In genomic region chr14:76820700-76821099, GRCh38 we compare ENCODE assay signal across 37 cellular contexts. TPM values are rescaled to one million over a fixed set of nuclear protein-coding genes. Genes with fewer than 3 reads are reported as not detected.
"Had no signal": no experiment of that assay in that cellular context is flagged by ENCODE, and none has a peak within 500 bp of the region (broad histone marks: within the 10 kb centered on the region; RNA-seq: fewer than 3 reads in every experiment).

No MANE protein-coding gene starts in this region.

- H3K4me1 ChIP-seq: esophagus muscularis mucosa, foreskin keratinocyte, gastrocnemius medialis, heart right ventricle had no signal

- H3K36me3 ChIP-seq: brain microvascular endothelial cell, esophagus muscularis mucosa, gastrocnemius medialis, heart right ventricle, WERI-Rb-1 had no signal

- H3K27me3 ChIP-seq: brain microvascular endothelial cell, dorsolateral prefrontal cortex, esophagus muscularis mucosa, gastrocnemius medialis, hepatocyte had no signal

- H3K9me3 ChIP-seq: esophagus muscularis mucosa, gastrocnemius medialis, heart right ventricle had no signal

- H3K36me3 Mint-ChIP-seq: activated naive CD8-positive, alpha-beta T cell had no signal

- ATAC-seq: activated CD4-positive, CD25-positive, alpha-beta regulatory T cell treated with anti-CD3 and anti-CD28 coated beads, Interleukin-2, amount 50 U/mL, for 24 hours; foreskin keratinocyte; gastrocnemius medialis; heart right ventricle; T-helper 17 cell had no signal

- H3K4me3 Mint-ChIP-seq: activated B cell treated with CpG ODN at 0.5 μM for 24 hours; activated CD4-positive, alpha-beta memory T cell treated with anti-CD3 and anti-CD28 coated beads, Interleukin-2, amount 10 ng/mL, durations not matched to agents 7 days and 5 days; activated CD4-positive, alpha-beta T cell treated with anti-CD3 and anti-CD28 coated beads, Interleukin-2, amount 10 ng/mL, durations not matched to agents 24 days and 14 days; activated naive CD8-positive, alpha-beta T cell; activated T-helper 1 cell treated with anti-CD3 and anti-CD28 coated beads, Interleukin-12 subunit alpha, Interleukin-12 subunit beta, Interleukin-2, Interleukin-4 antibody, amounts not matched to agents 30 ng/mL and 10 ng/mL and 1 ng/mL, durations not matched to agents 14 hours and 24 hours and 36 hours; central memory CD8-positive, alpha-beta T cell; dendritic cell treated with granulocyte-macrophage colony-stimulating factor and Interleukin-4, amounts not matched to agents 40 ng/mL and 50 ng/mL, for 4 days; endodermal cell; T-helper 17 cell; T-helper 2 cell treated with Interferon-gamma antibody and Interleukin-4, amounts not matched to agents 5 μg/mL and 100 μg/mL, for 36 hours had no signal

- H3K27ac Mint-ChIP-seq: activated B cell treated with CpG ODN at 0.5 μM for 24 hours; activated CD4-positive, alpha-beta memory T cell treated with anti-CD3 and anti-CD28 coated beads, Interleukin-2, amount 10 ng/mL, durations not matched to agents 7 days and 5 days; activated CD4-positive, alpha-beta T cell treated with anti-CD3 and anti-CD28 coated beads, Interleukin-2, amount 10 ng/mL, durations not matched to agents 24 days and 14 days; activated naive CD8-positive, alpha-beta T cell; activated T-helper 1 cell treated with anti-CD3 and anti-CD28 coated beads, Interleukin-12 subunit alpha, Interleukin-12 subunit beta, Interleukin-2, Interleukin-4 antibody, amounts not matched to agents 30 ng/mL and 10 ng/mL and 1 ng/mL, durations not matched to agents 14 hours and 24 hours and 36 hours; dendritic cell treated with granulocyte-macrophage colony-stimulating factor and Interleukin-4, amounts not matched to agents 40 ng/mL and 50 ng/mL, for 4 days; endodermal cell; T-helper 17 cell; T-helper 2 cell treated with Interferon-gamma antibody and Interleukin-4, amounts not matched to agents 5 μg/mL and 100 μg/mL, for 36 hours had no signal

- H3K27ac ChIP-seq: brain microvascular endothelial cell, coronary artery, dorsolateral prefrontal cortex, esophagus muscularis mucosa, foreskin keratinocyte, gastrocnemius medialis, heart right ventricle, hepatocyte, WERI-Rb-1 had no signal

- H2AFZ ChIP-seq: hepatocyte had no signal

- H3K4me2 ChIP-seq: hepatocyte had no signal

- H3K4me1 Mint-ChIP-seq: activated B cell treated with CpG ODN at 0.5 μM for 24 hours; activated CD4-positive, alpha-beta memory T cell treated with anti-CD3 and anti-CD28 coated beads, Interleukin-2, amount 10 ng/mL, durations not matched to agents 7 days and 5 days; activated CD4-positive, alpha-beta T cell treated with anti-CD3 and anti-CD28 coated beads, Interleukin-2, amount 10 ng/mL, durations not matched to agents 24 days and 14 days; central memory CD8-positive, alpha-beta T cell; endodermal cell; T-helper 17 cell had no signal

- H3K4me3 ChIP-seq: coronary artery, dorsolateral prefrontal cortex, esophagus muscularis mucosa, gastrocnemius medialis, heart right ventricle, hepatocyte had no signal

- FAIRE-seq: astrocyte, bronchial epithelial cell had no signal

- H3K9me3 Mint-ChIP-seq: activated B cell treated with CpG ODN at 0.5 μM for 24 hours; activated CD4-positive, alpha-beta memory T cell treated with anti-CD3 and anti-CD28 coated beads, Interleukin-2, amount 10 ng/mL, durations not matched to agents 7 days and 5 days; activated CD4-positive, alpha-beta T cell treated with anti-CD3 and anti-CD28 coated beads, Interleukin-2, amount 10 ng/mL, durations not matched to agents 24 days and 14 days; activated T-helper 1 cell treated with anti-CD3 and anti-CD28 coated beads, Interleukin-12 subunit alpha, Interleukin-12 subunit beta, Interleukin-2, Interleukin-4 antibody, amounts not matched to agents 30 ng/mL and 10 ng/mL and 1 ng/mL, durations not matched to agents 14 hours and 24 hours and 36 hours; central memory CD8-positive, alpha-beta T cell; dendritic cell treated with granulocyte-macrophage colony-stimulating factor and Interleukin-4, amounts not matched to agents 40 ng/mL and 50 ng/mL, for 4 days; T-helper 2 cell treated with Interferon-gamma antibody and Interleukin-4, amounts not matched to agents 5 μg/mL and 100 μg/mL, for 36 hours had no signal

- H3K27me3 Mint-ChIP-seq: dendritic cell treated with granulocyte-macrophage colony-stimulating factor and Interleukin-4, amounts not matched to agents 40 ng/mL and 50 ng/mL, for 4 days had no signal

- H3K79me2 ChIP-seq: hepatocyte had no signal

- DNase-seq: activated B cell treated with CpG ODN at 0.5 μM for 24 hours; activated CD4-positive, alpha-beta memory T cell treated with anti-CD3 and anti-CD28 coated beads, Interleukin-2, amount 10 ng/mL, durations not matched to agents 7 days and 5 days; activated CD4-positive, alpha-beta T cell treated with anti-CD3 and anti-CD28 coated beads, Interleukin-2, amount 10 ng/mL, durations not matched to agents 24 days and 14 days; activated CD8-positive, alpha-beta memory T cell treated with anti-CD3 and anti-CD28 coated beads, Interleukin-2, amount 50 U/mL, for 48 hours; activated gamma-delta T cell; activated naive CD4-positive, alpha-beta T cell; activated naive CD4-positive, alpha-beta T cell treated with anti-CD3 and anti-CD28 coated beads, Interleukin-2, amount 50 U/mL, for 16 hours; activated T-cell treated with anti-CD3 and anti-CD28 coated beads for 4 hours; activated T-cell treated with anti-CD3 and anti-CD28 coated beads, Interleukin-2, amount 50 U/mL, for 48 hours; amniotic stem cell; anterior cingulate cortex; brain microvascular endothelial cell; dorsolateral prefrontal cortex; effector memory CD4-positive, alpha-beta T cell; endodermal cell; gastrocnemius medialis; heart right ventricle; T-helper 1 cell; T-helper 17 cell; T1000; WERI-Rb-1 had no signal

RNA-seq across cellular contexts. Expression of gene LRRC74A, which starts 5.5 kb away (rescaled TPM):
- total RNA-seq: activated B cell treated with CpG ODN at 0.5 μM for 24 hours; activated CD4-positive, alpha-beta memory T cell treated with anti-CD3 and anti-CD28 coated beads, Interleukin-2, amount 10 ng/mL, durations not matched to agents 7 days and 5 days; activated CD4-positive, alpha-beta T cell treated with anti-CD3 and anti-CD28 coated beads, Interleukin-2, amount 10 ng/mL, durations not matched to agents 24 days and 14 days; activated T-helper 1 cell treated with anti-CD3 and anti-CD28 coated beads, Interleukin-12 subunit alpha, Interleukin-12 subunit beta, Interleukin-2, Interleukin-4 antibody, amounts not matched to agents 30 ng/mL and 10 ng/mL and 1 ng/mL, durations not matched to agents 14 hours and 24 hours and 36 hours; astrocyte; bronchial epithelial cell; cardiac septum; cerebellum; dorsolateral prefrontal cortex; endodermal cell; epithelial cell of proximal tubule; esophagus muscularis mucosa; foreskin keratinocyte; gastrocnemius medialis; heart right ventricle; hepatocyte; T-helper 17 cell had no signal
- polyA plus RNA-seq: adipose tissue, foreskin keratinocyte, heart right ventricle, hepatocyte had no signal

RNA-seq across cellular contexts. Expression of gene VASH1, which starts 59.4 kb away (rescaled TPM):
- total RNA-seq: bronchial epithelial cell had no signal
